In the genomic region with DNA sequence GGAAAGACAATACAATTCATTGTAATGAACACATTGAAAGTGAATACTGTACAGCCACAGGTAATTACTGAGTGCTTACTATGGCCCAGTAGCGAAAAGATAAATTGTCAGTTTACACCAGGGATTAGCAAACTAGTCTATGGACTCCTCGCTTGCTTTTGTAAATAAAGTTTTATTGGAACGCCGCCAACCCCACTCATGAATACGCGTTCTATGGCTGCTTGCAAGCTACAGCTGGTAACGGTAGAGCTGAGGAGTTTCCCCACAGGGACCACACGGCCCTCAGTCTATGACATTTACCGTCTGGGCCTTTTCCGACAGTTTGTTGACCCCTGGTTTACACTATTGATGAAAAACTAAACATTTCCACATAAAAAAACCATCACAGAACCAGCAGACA, we compare ENCODE assay signal across 27 cellular contexts. TPM values are rescaled to one million over a fixed set of nuclear protein-coding genes. Genes with fewer than 3 reads are reported as not detected.
DNase-seq lines count a peak whose midpoint lies in the region; ATAC-seq and TF ChIP-seq lines count a peak whose summit lies in the region.
"Had no signal": no experiment of that assay in that cellular context is flagged by ENCODE, and none has a peak within 500 bp of the region (broad histone marks: within the 10 kb centered on the region; RNA-seq: fewer than 3 reads in every experiment).

No MANE protein-coding gene starts in this region.

- no peaks in the 10 kb centered on the region for H3K36me3 ChIP-seq in SK-N-MC (ENCODE audit: insufficient read depth, low read length)
- peaks cover 47 to 49% of the 10 kb centered on the region in 2 donors for H3K36me3 ChIP-seq in stomach smooth muscle (ENCODE audit: control insufficient read depth in 2 of 2, insufficient read depth in 2 of 2, low read length in 2 of 2)

- H3K27me3 ChIP-seq in stomach smooth muscle (ENCODE audit: control insufficient read depth in 1 of 2, insufficient read depth in 2 of 2, low read length in 2 of 2), result no peaks in the 10 kb centered on the region
- H3K27me3 ChIP-seq: left lung had no signal

- H3K4me3 Mint-ChIP-seq in stimulated activated effector memory CD8-positive, alpha-beta T cell treated with anti-CD3 and anti-CD28 coated beads, Interleukin-12 subunit alpha, Interleukin-12 subunit beta, amount 100 ng/mL, for 72 hours, result no peak overlapping the region
- H3K4me3 Mint-ChIP-seq in mesothelial cell of epicardium, result no peak overlapping the region
- H3K4me3 Mint-ChIP-seq: activated CD4-positive, alpha-beta T cell treated with anti-CD3 and anti-CD28 coated beads for 36 hours; activated naive CD4-positive, alpha-beta T cell treated with anti-CD3 and anti-CD28 coated beads for 36 hours; naive thymus-derived CD8-positive, alpha-beta T cell had no signal

- DNase-seq in NCI-H2196 (lab: John Stamatoyannopoulos, UW; ENCODE audit: unreplicated experiment) (peak; percentile 55), NCI-H2196 treated with DMSO at 0.1 percent for 48 hours (lab: John Stamatoyannopoulos, UW; ENCODE audit: unreplicated experiment) (no peak), NCI-H345 (lab: John Stamatoyannopoulos, UW) (peak; percentile 95), SK-N-MC (ENCODE audit: low read depth, low spot score) (peak; percentile 8), Ammon's horn (ENCODE audit: low spot score) (no peak), mesothelial cell of epicardium (ENCODE audit: low spot score in 2 of 2, unreplicated experiment in 2 of 2) (no peak)
- no peak for DNase-seq in stimulated activated effector memory CD8-positive, alpha-beta T cell treated with anti-CD3 and anti-CD28 coated beads, Interleukin-12 subunit alpha, Interleukin-12 subunit beta, amount 100 ng/mL, for 72 hours (ENCODE audit: low spot score in 2 of 2)
- DNase-seq: ACHN; activated CD4-positive, alpha-beta T cell treated with anti-CD3 and anti-CD28 coated beads for 36 hours; activated naive CD4-positive, alpha-beta T cell treated with anti-CD3 and anti-CD28 coated beads for 36 hours; activated T-cell treated with anti-CD3 and anti-CD28 coated beads, Interleukin-2, amount 50 U/mL, for 48 hours; C1 segment of cervical spinal cord; effector CD8-positive, alpha-beta T cell; erythroblast; foreskin fibroblast; HCEC 1CT; midbrain; naive thymus-derived CD8-positive, alpha-beta T cell; NCI-H1105; NCI-H2227 treated with DMSO at 0.1 percent for 48 hours; occipital lobe; SK-N-SH; small intestine; stimulated activated CD4-positive, alpha-beta T cell treated with anti-CD3 and anti-CD28 coated beads, Interleukin-1b, Interleukin-23, amount 100 ng/mL, for 48 hours; T-helper 2 cell had no signal

- no peaks in the 10 kb centered on the region for H3K9me3 ChIP-seq in SK-N-MC (ENCODE audit: low read depth, low read length)
- H3K9me3 ChIP-seq in stomach smooth muscle (ENCODE audit: control insufficient read depth in 2 of 2, low read length in 2 of 2), result no peaks in the 10 kb centered on the region
- H3K9me3 ChIP-seq: left lung, SK-N-SH had no signal

- peaks cover 17% of the 10 kb centered on the region for H3K36me3 Mint-ChIP-seq in stimulated activated effector memory CD8-positive, alpha-beta T cell treated with anti-CD3 and anti-CD28 coated beads, Interleukin-12 subunit alpha, Interleukin-12 subunit beta, amount 100 ng/mL, for 72 hours
- peaks cover 42% of the 10 kb centered on the region for H3K36me3 Mint-ChIP-seq in mesothelial cell of epicardium

- H3K9me3 Mint-ChIP-seq in stimulated activated effector memory CD8-positive, alpha-beta T cell treated with anti-CD3 and anti-CD28 coated beads, Interleukin-12 subunit alpha, Interleukin-12 subunit beta, amount 100 ng/mL, for 72 hours, result no peaks in the 10 kb centered on the region
- H3K9me3 Mint-ChIP-seq in mesothelial cell of epicardium, result peaks cover 6% of the 10 kb centered on the region

- H3K4me3 ChIP-seq in SK-N-MC, result no peak overlapping the region
- no peak overlapping the region for H3K4me3 ChIP-seq in stomach smooth muscle (ENCODE audit: low read length in 2 of 2)
- H3K4me3 ChIP-seq: left lung had no signal

- no peak overlapping the region for H3K27ac Mint-ChIP-seq in stimulated activated effector memory CD8-positive, alpha-beta T cell treated with anti-CD3 and anti-CD28 coated beads, Interleukin-12 subunit alpha, Interleukin-12 subunit beta, amount 100 ng/mL, for 72 hours
- H3K27ac Mint-ChIP-seq in mesothelial cell of epicardium, result no peak overlapping the region
- H3K27ac Mint-ChIP-seq: activated CD4-positive, alpha-beta T cell treated with anti-CD3 and anti-CD28 coated beads for 36 hours; activated naive CD4-positive, alpha-beta T cell treated with anti-CD3 and anti-CD28 coated beads for 36 hours; naive thymus-derived CD8-positive, alpha-beta T cell had no signal

- H3K27ac ChIP-seq in SK-N-MC (no peak overlapping the region), stomach smooth muscle (ENCODE audit: low read length) (peak overlapping the region; percentile 31)
- H3K27ac ChIP-seq: left lung had no signal

- TF ChIP-seq CTCF in mesothelial cell of epicardium (IDR thresholded peaks at IDR 0.05; ENCODE audit: unreplicated experiment), result no peak

- ATAC-seq in stimulated activated effector memory CD8-positive, alpha-beta T cell treated with anti-CD3 and anti-CD28 coated beads, Interleukin-12 subunit alpha, Interleukin-12 subunit beta, amount 100 ng/mL, for 72 hours, result no peak
- ATAC-seq: activated CD4-positive, alpha-beta T cell treated with anti-CD3 and anti-CD28 coated beads for 36 hours; left lung; naive thymus-derived CD8-positive, alpha-beta T cell had no signal

- no peaks in the 10 kb centered on the region for H3K4me1 ChIP-seq in stomach smooth muscle (ENCODE audit: control insufficient read depth, insufficient read depth, low read length)
- H3K4me1 ChIP-seq: left lung had no signal

- no peaks in the 10 kb centered on the region for H3K4me1 Mint-ChIP-seq in stimulated activated effector memory CD8-positive, alpha-beta T cell treated with anti-CD3 and anti-CD28 coated beads, Interleukin-12 subunit alpha, Interleukin-12 subunit beta, amount 100 ng/mL, for 72 hours
- no peaks in the 10 kb centered on the region for H3K4me1 Mint-ChIP-seq in mesothelial cell of epicardium
- H3K4me1 Mint-ChIP-seq: activated CD4-positive, alpha-beta T cell treated with anti-CD3 and anti-CD28 coated beads for 36 hours had no signal

- H3K9ac ChIP-seq in SK-N-MC (ENCODE audit: insufficient read length) (no peak overlapping the region), stomach smooth muscle (ENCODE audit: low read length in 2 of 2) (no peak overlapping the region)
- H3K9ac ChIP-seq: SK-N-SH had no signal

- H3K27me3 Mint-ChIP-seq in mesothelial cell of epicardium (ENCODE audit: low read depth), result no peaks in the 10 kb centered on the region

RNA-seq across cellular contexts. Expression of a gene that starts 24.2 kb away (rescaled TPM):
- total RNA-seq in mesothelial cell of epicardium, result 571 to 618 TPM (median 601 TPM) in 3 replicates

RNA-seq across cellular contexts. Expression of a gene that starts 40.1 kb away (rescaled TPM):
- 58.8 to 60.8 TPM (median 59.0 TPM) in 3 replicates for total RNA-seq in mesothelial cell of epicardium

RNA-seq across cellular contexts. Expression of a gene that starts 44.0 kb away (rescaled TPM):
- total RNA-seq in mesothelial cell of epicardium, result 1,089 to 1,145 TPM (median 1,126 TPM) in 3 replicates

Comparison
In these comparisons a context has a peak if more than half of its experiments do, and no peak if none do; other contexts are left out.
1. DNase-seq: peak in NCI-H2196 (single experiment), NCI-H345 (single experiment) and SK-N-MC (single experiment); none in NCI-H2196 treated with DMSO at 0.1 percent for 48 hours (single experiment), stimulated activated effector memory CD8-positive, alpha-beta T cell treated with anti-CD3 and anti-CD28 coated beads, Interleukin-12 subunit alpha, Interleukin-12 subunit beta, amount 100 ng/mL, for 72 hours (0 of 2), Ammon's horn (single experiment) and mesothelial cell of epicardium (0 of 2).